Comparison of ENCODE assay signal across 8 cellular contexts in the genomic region with DNA sequence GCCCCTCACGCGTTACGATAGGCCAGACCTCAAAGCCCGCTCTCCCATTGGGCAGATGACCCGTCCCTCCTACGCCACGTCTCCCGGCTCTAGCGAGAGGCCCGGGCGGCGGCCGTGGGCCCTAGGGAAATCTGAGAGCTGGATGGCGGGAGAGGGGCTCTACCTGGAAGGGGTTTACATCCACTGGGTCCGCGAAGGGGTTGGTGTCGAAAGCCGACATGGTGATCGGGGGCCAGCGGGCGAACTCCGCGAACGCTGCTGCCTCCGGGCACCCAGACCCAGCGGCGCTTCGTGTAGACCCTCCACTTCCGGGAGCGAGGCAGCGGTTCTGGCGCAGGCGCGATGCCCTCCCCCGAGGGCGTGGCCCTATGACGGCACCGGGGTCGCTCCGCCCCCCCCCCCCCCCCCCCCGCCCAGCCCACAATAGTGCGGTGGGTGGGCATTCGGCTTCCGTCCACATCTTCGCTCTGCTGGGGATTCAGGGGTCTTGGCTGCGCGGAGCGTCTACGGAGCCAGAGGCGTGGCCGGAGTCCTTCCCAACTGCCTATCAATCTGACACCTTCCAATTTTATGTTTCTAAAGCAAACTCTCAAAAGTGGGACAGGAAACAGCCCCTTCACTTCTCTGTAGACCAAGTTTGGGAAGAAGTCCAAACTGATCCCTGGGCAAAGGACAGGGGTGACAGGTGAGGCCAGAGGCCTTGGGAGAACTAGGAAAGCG. TPM values are rescaled to one million over a fixed set of nuclear protein-coding genes. Genes with fewer than 3 reads are reported as not detected.
DNase-seq lines count a peak whose midpoint lies in the region; ATAC-seq, FAIRE-seq and TF ChIP-seq lines count a peak whose summit lies in the region.

A gene with protein sequence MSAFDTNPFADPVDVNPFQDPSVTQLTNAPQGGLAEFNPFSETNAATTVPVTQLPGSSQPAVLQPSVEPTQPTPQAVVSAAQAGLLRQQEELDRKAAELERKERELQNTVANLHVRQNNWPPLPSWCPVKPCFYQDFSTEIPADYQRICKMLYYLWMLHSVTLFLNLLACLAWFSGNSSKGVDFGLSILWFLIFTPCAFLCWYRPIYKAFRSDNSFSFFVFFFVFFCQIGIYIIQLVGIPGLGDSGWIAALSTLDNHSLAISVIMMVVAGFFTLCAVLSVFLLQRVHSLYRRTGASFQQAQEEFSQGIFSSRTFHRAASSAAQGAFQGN (minus strand): TSS at position 330 of the 720 bp plus-strand sequence. CDS start 110 bp downstream, at position 220.

- peaks cover 33% of the 10 kb centered on the region for H3K4me1 ChIP-seq in Caco-2
- peaks cover 36% of the 10 kb centered on the region for H3K4me1 ChIP-seq in effector memory CD4-positive, alpha-beta T cell (ENCODE audit: control insufficient read depth, insufficient read depth, low read length, poor library complexity, severe bottlenecking)

- H3K27me3 ChIP-seq in Caco-2 (replicated peaks; ENCODE audit: control insufficient read depth, insufficient read depth, low read length), result no peaks in the 10 kb centered on the region
- H3K27me3 ChIP-seq in effector memory CD4-positive, alpha-beta T cell (replicated peaks; ENCODE audit: control insufficient read depth, insufficient read depth, low read length, poor library complexity, severe bottlenecking), result no peaks in the 10 kb centered on the region

- FAIRE-seq in HTR-8/SVneo (lab: Jason Lieb, UNC), result no peak

- H3K4me1 Mint-ChIP-seq in Caco-2 (ENCODE audit: low read depth, unreplicated experiment) (peaks cover 17% of the 10 kb centered on the region), memory B cell (peaks cover 33% of the 10 kb centered on the region)

- H3K4me3 ChIP-seq in Caco-2 (ENCODE audit: low read depth, low read length), result peak within 1 kb of the TSS; percentile 81
- H3K4me3 ChIP-seq in effector memory CD4-positive, alpha-beta T cell (ENCODE audit: insufficient read depth, low read depth, low read length, poor library complexity, severe bottlenecking), result peak within 1 kb of the TSS; percentile 67

- ATAC-seq in GM21381 (IDR thresholded peaks at IDR 0.05; ENCODE audit: unreplicated experiment), result peak; percentile 67
- peak; percentile 90 for ATAC-seq in memory B cell (ENCODE audit: low read depth)

- H3K27ac ChIP-seq in effector memory CD4-positive, alpha-beta T cell (ENCODE audit: insufficient read depth, low read length, poor library complexity, severe bottlenecking), result peak within 1 kb of the TSS; percentile 94

- DNase-seq in Caco-2 (peak; percentile 92 to 96), HTR-8/SVneo (ENCODE audit: insufficient read length, low spot score) (peak; percentile 98), NOMO-1 treated with DMSO at 0.1 percent for 48 hours (lab: John Stamatoyannopoulos, UW; ENCODE audit: unreplicated experiment) (peak; percentile 94), memory B cell (ENCODE audit: low spot score in 2 of 2) (peak; percentile 87 to 93)
- DNase-seq in activated CD8-positive, alpha-beta memory T cell treated with anti-CD3 and anti-CD28 coated beads for 4 hours (ENCODE audit: low read depth in 2 of 2), result peak; percentile 75 to 87
- DNase-seq in effector memory CD4-positive, alpha-beta T cell, result peak; percentile 80 to 87 (median 85)
- DNase-seq in stimulated activated CD8-positive, alpha-beta memory T cell treated with anti-CD3 and anti-CD28 coated beads, Interleukin-12 subunit alpha, Interleukin-12 subunit beta, amount 100 ng/mL, for 1 hour (ENCODE audit: low read depth), result peak; percentile 81

- H3K36me3 ChIP-seq in Caco-2 (ENCODE audit: control insufficient read depth, insufficient read depth, low read length), result no peaks in the 10 kb centered on the region
- H3K36me3 ChIP-seq in effector memory CD4-positive, alpha-beta T cell (ENCODE audit: control insufficient read depth, insufficient read depth, low read length), result no peaks in the 10 kb centered on the region

- TSS peak; percentile 97 for BruUV-seq in Caco-2 (replicated peaks; lab: Mats Ljungman, UMichigan)

- H3K27me3 Mint-ChIP-seq in Caco-2 (ENCODE audit: insufficient read depth, unreplicated experiment), result no peaks in the 10 kb centered on the region
- H3K27me3 Mint-ChIP-seq in memory B cell, result no peaks in the 10 kb centered on the region

- intact Hi-C loops in Caco-2 (cut with micrococcal nuclease; ENCODE audit: unreplicated experiment), result loop anchor here (1.0 to 5.0 kb wide), 3 partner anchors 17 to 34 kb away; partner anchors contain the start of genes FAM219B, MPI and ULK3

- H3K36me3 Mint-ChIP-seq in Caco-2 (ENCODE audit: insufficient read depth, unreplicated experiment), result peaks cover 39% of the 10 kb centered on the region
- H3K36me3 Mint-ChIP-seq in memory B cell, result peaks cover 2% of the 10 kb centered on the region

- H3K4me3 Mint-ChIP-seq in Caco-2 (ENCODE audit: unreplicated experiment) (peak within 1 kb of the TSS; percentile 82), memory B cell (peak within 1 kb of the TSS; percentile 88)

- CTCF ChIA-PET in Caco-2 (lab: Charles Lee), result interaction anchor here (2.1 kb wide), 1 partner anchor 28 kb away, joined by 7 read pairs; no protein-coding TSS in a partner anchor

- H3K27ac Mint-ChIP-seq in Caco-2 (ENCODE audit: unreplicated experiment), result peak within 1 kb of the TSS; percentile 81
- H3K27ac Mint-ChIP-seq in memory B cell, result peak within 1 kb of the TSS; percentile 81

- H3K9me3 Mint-ChIP-seq in Caco-2 (ENCODE audit: unreplicated experiment) (no peaks in the 10 kb centered on the region), memory B cell (no peaks in the 10 kb centered on the region)

- TF ChIP-seq CTCF in Caco-2 (IDR thresholded peaks at IDR 0.05; ENCODE audit: insufficient read depth in 1 of 2, low read depth in 1 of 2, low read length in 1 of 2, severe bottlenecking in 1 of 2, unreplicated experiment in 1 of 2), result no peak

- peaks cover 3% of the 10 kb centered on the region; the same call in 1 of the 2 replicates for H3K9me3 ChIP-seq in Caco-2
- no peaks in the 10 kb centered on the region for H3K9me3 ChIP-seq in effector memory CD4-positive, alpha-beta T cell (ENCODE audit: control insufficient read depth, low read length)

- POLR2A ChIA-PET in Caco-2 (lab: Charles Lee), result interaction anchor here (0.6 kb wide), 2 partner anchors 14 to 21 kb away, joined by 3 to 4 read pairs; no protein-coding TSS in a partner anchor

RNA-seq across cellular contexts. Expression of the gene that starts here (rescaled TPM):
- total RNA-seq in Caco-2 (2022), result 97.4 and 98.5 TPM in 2 replicates

Comparison
In these comparisons a context has a peak if more than half of its experiments do, and no peak if none do; other contexts are left out.
1. Peak in every context shown above with its lines: DNase-seq, ATAC-seq, H3K4me3 ChIP-seq and H3K27ac ChIP-seq.